16 cellular contexts compared by ENCODE assay signal in genomic region chr1:164310166-164310565, GRCh38.
"Had no signal": no experiment of that assay in that cellular context is flagged by ENCODE, and none has a peak within 500 bp of the region (broad histone marks: within the 10 kb centered on the region; RNA-seq: fewer than 3 reads in every experiment).

No MANE protein-coding gene starts in this region.

- H3K4me3 Mint-ChIP-seq: activated naive CD8-positive, alpha-beta T cell treated with anti-CD3 and anti-CD28 coated beads, Interleukin-2, amount 50 U/mL, for 24 hours; brain; naive thymus-derived CD4-positive, alpha-beta T cell; stimulated activated memory B cell treated with anti-CD40 and anti-IgM and Interleukin-4, amounts not matched to agents 10 μg/mL and 1 μg/mL and 100 μg/mL, for 72 hours had no signal

- H3K27me3 Mint-ChIP-seq: activated naive CD8-positive, alpha-beta T cell treated with anti-CD3 and anti-CD28 coated beads, Interleukin-2, amount 50 U/mL, for 24 hours; brain; stimulated activated memory B cell treated with anti-CD40 and anti-IgM and Interleukin-4, amounts not matched to agents 10 μg/mL and 1 μg/mL and 100 μg/mL, for 72 hours had no signal

- H3K4me1 ChIP-seq: heart left ventricle, right atrium auricular region, transverse colon had no signal

- H3K9me3 Mint-ChIP-seq: brain had no signal

- DNase-seq: activated CD4-positive, alpha-beta T cell treated with anti-CD3 and anti-CD28 coated beads for 4 hours; activated naive CD4-positive, alpha-beta T cell treated with Interleukin-2 at 50 U/mL for 16 hours; activated naive CD8-positive, alpha-beta T cell treated with anti-CD3 and anti-CD28 coated beads, Interleukin-2, amount 50 U/mL, for 24 hours; cerebellar nuclear complex; dermis blood vessel endothelial cell; heart left ventricle; islet precursor cell; mammary epithelial cell; naive thymus-derived CD4-positive, alpha-beta T cell; transverse colon had no signal

- H3K4me1 Mint-ChIP-seq: activated naive CD8-positive, alpha-beta T cell treated with anti-CD3 and anti-CD28 coated beads, Interleukin-2, amount 50 U/mL, for 24 hours; naive thymus-derived CD4-positive, alpha-beta T cell; stimulated activated memory B cell treated with anti-CD40 and anti-IgM and Interleukin-4, amounts not matched to agents 10 μg/mL and 1 μg/mL and 100 μg/mL, for 72 hours had no signal

- ATAC-seq: activated naive CD8-positive, alpha-beta T cell treated with anti-CD3 and anti-CD28 coated beads, Interleukin-2, amount 50 U/mL, for 24 hours; heart left ventricle; left lobe of liver; naive thymus-derived CD4-positive, alpha-beta T cell; stimulated activated memory B cell treated with anti-CD40 and anti-IgM and Interleukin-4, amounts not matched to agents 10 μg/mL and 1 μg/mL and 100 μg/mL, for 72 hours had no signal

- H3K36me3 Mint-ChIP-seq: brain; naive thymus-derived CD4-positive, alpha-beta T cell; stimulated activated memory B cell treated with anti-CD40 and anti-IgM and Interleukin-4, amounts not matched to agents 10 μg/mL and 1 μg/mL and 100 μg/mL, for 72 hours had no signal

- H3K27ac Mint-ChIP-seq: activated naive CD8-positive, alpha-beta T cell treated with anti-CD3 and anti-CD28 coated beads, Interleukin-2, amount 50 U/mL, for 24 hours; brain; naive thymus-derived CD4-positive, alpha-beta T cell; stimulated activated memory B cell treated with anti-CD40 and anti-IgM and Interleukin-4, amounts not matched to agents 10 μg/mL and 1 μg/mL and 100 μg/mL, for 72 hours had no signal

- H3K4me2 ChIP-seq: smooth muscle cell had no signal

- H3K4me3 ChIP-seq: heart left ventricle, right atrium auricular region, smooth muscle cell, transverse colon had no signal

- H3K27ac ChIP-seq: heart left ventricle, right atrium auricular region, transverse colon, VCaP had no signal

- H3K27me3 ChIP-seq: heart left ventricle, right atrium auricular region, transverse colon had no signal

- H3K36me3 ChIP-seq: heart left ventricle, right atrium auricular region, transverse colon had no signal
